ENCODE assay signal across 14 cellular contexts in the genomic region with DNA sequence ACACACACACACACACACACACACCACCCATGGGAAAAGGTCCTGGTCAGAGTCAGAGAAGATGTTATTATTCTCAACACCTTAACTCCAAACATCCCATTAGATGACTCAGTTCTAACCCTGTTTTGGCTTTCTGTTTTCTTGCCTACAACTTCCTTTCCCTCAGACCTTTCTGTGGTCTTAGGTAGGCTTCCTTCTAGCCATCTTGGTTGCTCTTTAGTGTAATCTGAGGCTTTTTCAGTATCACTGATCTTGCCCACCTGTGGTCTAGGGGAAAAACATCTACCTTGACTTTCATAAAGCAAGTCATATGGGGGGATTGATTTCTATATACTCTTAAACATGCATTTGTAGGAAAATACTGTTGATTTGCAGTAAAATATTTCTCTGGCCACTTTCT. TPM values are rescaled to one million over a fixed set of nuclear protein-coding genes. Genes with fewer than 3 reads are reported as not detected.
DNase-seq lines count a peak whose midpoint lies in the region; ATAC-seq and TF ChIP-seq lines count a peak whose summit lies in the region.
"Had no signal": no experiment of that assay in that cellular context is flagged by ENCODE, and none has a peak within 500 bp of the region (broad histone marks: within the 10 kb centered on the region; RNA-seq: fewer than 3 reads in every experiment).

No MANE protein-coding gene starts in this region.

- H3K4me3 Mint-ChIP-seq in activated naive CD4-positive, alpha-beta T cell treated with anti-CD3 and anti-CD28 coated beads, Interleukin-2, amount 10 ng/mL, durations not matched to agents 7 days and 5 days, result no peak overlapping the region
- H3K4me3 Mint-ChIP-seq: activated CD4-positive, alpha-beta T cell treated with anti-CD3 and anti-CD28 coated beads, Interleukin-2, amount 10 ng/mL, durations not matched to agents 7 days and 5 days; neural progenitor cell had no signal

- H3K4me3 ChIP-seq in right lobe of liver, result no peak overlapping the region
- H3K4me3 ChIP-seq: ascending aorta, left ventricle myocardium inferior, neural progenitor cell had no signal

- peaks cover 15% of the 10 kb centered on the region for H3K4me1 Mint-ChIP-seq in activated naive CD4-positive, alpha-beta T cell treated with anti-CD3 and anti-CD28 coated beads, Interleukin-2, amount 10 ng/mL, durations not matched to agents 7 days and 5 days

- CTCF ChIA-PET in activated naive CD4-positive, alpha-beta T cell treated with anti-CD3 and anti-CD28 coated beads, Interleukin-2, amount 10 ng/mL, durations not matched to agents 7 days and 5 days (lab: Charles Lee), result no interaction called here

- peaks cover 32% of the 10 kb centered on the region for H3K36me3 Mint-ChIP-seq in activated naive CD4-positive, alpha-beta T cell treated with anti-CD3 and anti-CD28 coated beads, Interleukin-2, amount 10 ng/mL, durations not matched to agents 7 days and 5 days

- TF ChIP-seq CTCF in right lobe of liver (IDR thresholded peaks at IDR 0.05), result no peak

- intact Hi-C loops in right lobe of liver (cut with DNase I), result no loop called here

- no peak for TF ChIP-seq POLR2A in right lobe of liver (IDR thresholded peaks at IDR 0.05)

- H3K9me3 Mint-ChIP-seq in activated naive CD4-positive, alpha-beta T cell treated with anti-CD3 and anti-CD28 coated beads, Interleukin-2, amount 10 ng/mL, durations not matched to agents 7 days and 5 days, result no peaks in the 10 kb centered on the region
- H3K9me3 Mint-ChIP-seq: activated CD4-positive, alpha-beta T cell treated with anti-CD3 and anti-CD28 coated beads, Interleukin-2, amount 10 ng/mL, durations not matched to agents 7 days and 5 days; neural progenitor cell had no signal

- H3K27ac Mint-ChIP-seq in activated naive CD4-positive, alpha-beta T cell treated with anti-CD3 and anti-CD28 coated beads, Interleukin-2, amount 10 ng/mL, durations not matched to agents 7 days and 5 days, result peak overlapping the region; percentile 57
- H3K27ac Mint-ChIP-seq: activated CD4-positive, alpha-beta T cell treated with anti-CD3 and anti-CD28 coated beads, Interleukin-2, amount 10 ng/mL, durations not matched to agents 7 days and 5 days; neural progenitor cell had no signal

- H3K27me3 ChIP-seq in right lobe of liver, result no peaks in the 10 kb centered on the region
- H3K27me3 ChIP-seq: ascending aorta, neural progenitor cell had no signal

- no peaks in the 10 kb centered on the region for H3K27me3 Mint-ChIP-seq in activated naive CD4-positive, alpha-beta T cell treated with anti-CD3 and anti-CD28 coated beads, Interleukin-2, amount 10 ng/mL, durations not matched to agents 7 days and 5 days
- H3K27me3 Mint-ChIP-seq: activated CD4-positive, alpha-beta T cell treated with anti-CD3 and anti-CD28 coated beads, Interleukin-2, amount 10 ng/mL, durations not matched to agents 7 days and 5 days had no signal

- no peaks in the 10 kb centered on the region for H3K9me3 ChIP-seq in right lobe of liver
- H3K9me3 ChIP-seq: ascending aorta, left ventricle myocardium inferior had no signal

- H3K36me3 ChIP-seq in right lobe of liver, result no peaks in the 10 kb centered on the region
- H3K36me3 ChIP-seq: neural progenitor cell had no signal

- no peak overlapping the region for H3K27ac ChIP-seq in right lobe of liver
- H3K27ac ChIP-seq: ascending aorta, left ventricle myocardium inferior, neural progenitor cell had no signal

- ATAC-seq in HG02642 (IDR thresholded peaks at IDR 0.05; ENCODE audit: poor library complexity, unreplicated experiment), result peak; percentile 87
- ATAC-seq in HG03457 (IDR thresholded peaks at IDR 0.05; ENCODE audit: unreplicated experiment), result peak; percentile 92
- ATAC-seq in HG03439 (IDR thresholded peaks at IDR 0.05; ENCODE audit: unreplicated experiment), result no peak
- ATAC-seq in right lobe of liver, result no peak

- no peak for DNase-seq in activated naive CD4-positive, alpha-beta T cell treated with anti-CD3 and anti-CD28 coated beads, Interleukin-2, amount 10 ng/mL, durations not matched to agents 7 days and 5 days
- no peak for DNase-seq in activated naive CD4-positive, alpha-beta T cell treated with Interleukin-2 at 50 U/mL for 16 hours
- DNase-seq in SW480 (ENCODE audit: low spot score) (no peak), right lobe of liver (no peak), HuH-7 (ENCODE audit: low spot score) (no peak)
- DNase-seq: activated CD4-positive, alpha-beta T cell treated with anti-CD3 and anti-CD28 coated beads, Interleukin-2, amount 10 ng/mL, durations not matched to agents 7 days and 5 days; DMS79; left ventricle myocardium inferior; stimulated activated CD8-positive, alpha-beta memory T cell treated with anti-CD3 and anti-CD28 coated beads, Interleukin-4, amount 100 ng/mL, for 48 hours had no signal

- no peaks in the 10 kb centered on the region for H3K4me1 ChIP-seq in right lobe of liver
- H3K4me1 ChIP-seq: ascending aorta, left ventricle myocardium inferior, neural progenitor cell had no signal

RNA-seq across cellular contexts. Expression of a gene that starts 56.9 kb away (rescaled TPM):
- 10 to 100 TPM; 11.7 to 16.4 (median 12.1) TPM for total RNA-seq in right lobe of liver

RNA-seq across cellular contexts. Expression of a gene that starts 57.2 kb away (rescaled TPM):
- total RNA-seq in right lobe of liver, result 10 to 100 TPM; 10.1 to 23.1 (median 17.1) TPM

Comparison
In these comparisons a context has a peak if more than half of its experiments do, and no peak if none do; other contexts are left out.
1. ATAC-seq: peak in HG02642 (single experiment) and HG03457 (single experiment); none in HG03439 (single experiment) and right lobe of liver (0 of 4).